In the genomic region with DNA sequence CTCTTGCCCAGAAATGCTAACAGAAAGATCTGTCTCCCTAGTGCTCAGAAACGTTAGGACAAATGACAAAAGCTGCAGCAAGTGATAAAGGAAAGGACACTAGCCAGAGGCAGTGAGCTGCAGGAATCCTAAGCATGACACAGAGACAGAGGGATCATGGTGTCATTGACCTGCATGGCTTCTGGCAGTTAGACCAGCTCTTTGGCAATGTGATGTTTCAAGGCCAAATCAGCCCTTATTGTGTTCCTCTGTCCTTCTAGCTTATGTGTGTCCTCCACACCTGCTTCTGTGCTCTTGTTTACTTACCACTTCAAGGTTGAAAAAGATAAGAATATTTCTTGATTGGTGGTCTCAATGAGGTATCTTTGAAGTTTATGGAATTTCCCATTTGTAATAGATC, we compare ENCODE assay signal across 1 cellular context.
TF ChIP-seq lines count a peak whose summit lies in the region.

No MANE protein-coding gene starts in this region.

TF ChIP-seq in K562, 482 proteins besides CTCF, POLR2A, EP300 and RAD21 (continued from another document):
- TF ChIP-seq, protein P1, sequence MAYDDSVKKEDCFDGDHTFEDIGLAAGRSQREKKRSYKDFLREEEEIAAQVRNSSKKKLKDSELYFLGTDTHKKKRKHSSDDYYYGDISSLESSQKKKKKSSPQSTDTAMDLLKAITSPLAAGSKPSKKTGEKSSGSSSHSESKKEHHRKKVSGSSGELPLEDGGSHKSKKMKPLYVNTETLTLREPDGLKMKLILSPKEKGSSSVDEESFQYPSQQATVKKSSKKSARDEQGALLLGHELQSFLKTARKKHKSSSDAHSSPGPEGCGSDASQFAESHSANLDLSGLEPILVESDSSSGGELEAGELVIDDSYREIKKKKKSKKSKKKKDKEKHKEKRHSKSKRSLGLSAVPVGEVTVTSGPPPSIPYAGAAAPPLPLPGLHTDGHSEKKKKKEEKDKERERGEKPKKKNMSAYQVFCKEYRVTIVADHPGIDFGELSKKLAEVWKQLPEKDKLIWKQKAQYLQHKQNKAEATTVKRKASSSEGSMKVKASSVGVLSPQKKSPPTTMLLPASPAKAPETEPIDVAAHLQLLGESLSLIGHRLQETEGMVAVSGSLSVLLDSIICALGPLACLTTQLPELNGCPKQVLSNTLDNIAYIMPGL (CRISPR knock-in tag; IDR thresholded peaks at IDR 0.05): no peak
TF ChIP-seq in K562: peak in this region for 0.
